Comparison of ENCODE assay signal across 8 cellular contexts in the genomic region with DNA sequence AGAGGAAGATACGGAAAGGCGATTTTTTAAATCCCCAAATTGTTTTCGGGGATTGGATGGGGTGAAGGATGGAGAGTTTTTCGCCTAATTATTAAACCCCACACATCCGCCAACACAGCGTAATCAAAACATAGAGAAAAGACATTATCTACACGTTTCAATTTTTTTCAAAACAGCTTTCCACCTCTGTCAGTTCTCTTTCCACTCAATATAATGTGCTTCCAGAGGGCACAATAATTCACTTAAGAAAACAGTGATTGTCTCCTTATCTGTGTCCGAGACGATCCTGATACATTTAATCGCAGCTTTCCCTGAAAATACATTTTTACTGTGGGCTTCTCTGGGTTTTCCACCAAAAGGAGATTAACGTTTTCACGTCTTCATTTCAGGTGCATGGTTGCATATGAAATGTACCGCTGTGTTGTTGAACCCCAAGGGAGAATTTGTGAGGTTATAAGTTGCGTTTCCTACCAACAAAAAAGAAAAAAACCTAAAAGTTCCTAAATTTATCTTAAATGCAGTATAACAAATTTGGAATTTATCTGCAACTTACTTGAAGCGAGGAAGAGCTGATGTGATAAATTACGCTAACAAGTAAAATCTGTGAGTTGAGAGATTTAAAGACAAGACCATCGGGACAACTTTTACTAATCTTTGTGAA. TPM values are rescaled to one million over a fixed set of nuclear protein-coding genes. Genes with fewer than 3 reads are reported as not detected.
DNase-seq lines count a peak whose midpoint lies in the region; ATAC-seq and TF ChIP-seq lines count a peak whose summit lies in the region.

No MANE protein-coding gene starts in this region.

- POLR2A ChIA-PET in activated CD4-positive, alpha-beta memory T cell treated with anti-CD3 and anti-CD28 coated beads, Interleukin-2, amount 10 ng/mL, durations not matched to agents 7 days and 5 days (lab: Charles Lee): interaction anchor here (1.7 kb wide), 1 partner anchor 21 kb away, joined by 5 read pairs; no protein-coding TSS in a partner anchor

- no peak overlapping the region for H2BK120ac ChIP-seq in H9 (ENCODE audit: low read depth, low read length, poor library complexity, severe bottlenecking)

- no peak overlapping the region for H4K5ac ChIP-seq in H9 (ENCODE audit: insufficient read length, low read depth, low read length)

- no peak overlapping the region for H2BK12ac ChIP-seq in H9 (ENCODE audit: insufficient read length, low read depth, low read length)

- peaks cover 4% of the 10 kb centered on the region; the same call in 1 of the 2 replicates for H3K27me3 ChIP-seq in H9 (ENCODE audit: insufficient read depth, low read length)
- H3K27me3 ChIP-seq in right cardiac atrium (ENCODE audit: control insufficient read depth, insufficient read depth): no peaks in the 10 kb centered on the region
- no peaks in the 10 kb centered on the region for H3K27me3 ChIP-seq in skeletal muscle satellite cell (ENCODE audit: control insufficient read depth, insufficient read depth, low read length)

- H3K79me1 ChIP-seq in H9 (ENCODE audit: insufficient read depth, low read depth, low read length, poor library complexity, severe bottlenecking): no peaks in the 10 kb centered on the region

- peaks cover 61% of the 10 kb centered on the region for H3K27me3 Mint-ChIP-seq in H9 (ENCODE audit: low read depth)
- no peaks in the 10 kb centered on the region for H3K27me3 Mint-ChIP-seq in activated CD4-positive, alpha-beta memory T cell treated with anti-CD3 and anti-CD28 coated beads, Interleukin-2, amount 10 ng/mL, durations not matched to agents 7 days and 5 days

- intact Hi-C loops in right cardiac atrium (cut with DNase I): no loop called here

- no peak overlapping the region for H3K4ac ChIP-seq in H9 (ENCODE audit: low read depth, low read length)

- no peaks in the 10 kb centered on the region; a peak in 1 of 5 replicates for H3K9me3 Mint-ChIP-seq in H9
- H3K9me3 Mint-ChIP-seq in activated CD4-positive, alpha-beta memory T cell treated with anti-CD3 and anti-CD28 coated beads, Interleukin-2, amount 10 ng/mL, durations not matched to agents 7 days and 5 days: no peaks in the 10 kb centered on the region

- no peak overlapping the region for H4K91ac ChIP-seq in H9 (ENCODE audit: insufficient read length, low read depth, low read length)

- H2BK5ac ChIP-seq in H9 (ENCODE audit: insufficient read length, low read length): no peak overlapping the region

- H2AK5ac ChIP-seq in H9 (ENCODE audit: insufficient read length, low read length): no peak overlapping the region

- H3K4me1 Mint-ChIP-seq in H9: peaks cover 44 to 52% of the 10 kb centered on the region in 2 experiments
- peaks cover 45% of the 10 kb centered on the region for H3K4me1 Mint-ChIP-seq in activated CD4-positive, alpha-beta memory T cell treated with anti-CD3 and anti-CD28 coated beads, Interleukin-2, amount 10 ng/mL, durations not matched to agents 7 days and 5 days

- DNase-seq in H9 (no peak), right cardiac atrium (no peak), NOMO-1 treated with DMSO at 0.1 percent for 48 hours (lab: John Stamatoyannopoulos, UW; ENCODE audit: unreplicated experiment) (no peak), NCI-H69 (lab: John Stamatoyannopoulos, UW) (no peak)
- no peak for DNase-seq in activated CD4-positive, alpha-beta memory T cell treated with anti-CD3 and anti-CD28 coated beads, Interleukin-2, amount 10 ng/mL, durations not matched to agents 7 days and 5 days

- no peak for TF ChIP-seq CTCF in H9 (conservative IDR thresholded peaks at IDR 0.05)

- no peaks in the 10 kb centered on the region for H3K9me3 ChIP-seq in H9 (ENCODE audit: control insufficient read depth, low read depth, low read length)
- H3K9me3 ChIP-seq in right cardiac atrium (ENCODE audit: control insufficient read depth, low read length): no peaks in the 10 kb centered on the region
- no peaks in the 10 kb centered on the region for H3K9me3 ChIP-seq in skeletal muscle satellite cell (replicated peaks; ENCODE audit: low read length)

- H3K14ac ChIP-seq in H9 (ENCODE audit: insufficient read depth, low read length): no peak overlapping the region

- H3K36me3 ChIP-seq in skeletal muscle satellite cell (ENCODE audit: insufficient read depth, low read length): peaks cover 4% of the 10 kb centered on the region

- no peak overlapping the region for H3K23ac ChIP-seq in H9 (ENCODE audit: insufficient read length, low read depth, low read length)

- peak overlapping the region; percentile 58 for H3K4me3 ChIP-seq in right cardiac atrium (ENCODE audit: low read length)
- peak overlapping the region; percentile 98 for H3K4me3 ChIP-seq in skeletal muscle satellite cell (ENCODE audit: low read length)

- peaks cover 4% of the 10 kb centered on the region for H3K23me2 ChIP-seq in H9 (ENCODE audit: insufficient read length, low read depth, low read length, poor library complexity, severe bottlenecking)

- H3K56ac ChIP-seq in H9 (ENCODE audit: insufficient read length, low read depth, low read length): no peak overlapping the region

- H2AFZ ChIP-seq in H9 (ENCODE audit: low read length): no peak overlapping the region

- CTCF ChIA-PET in activated CD4-positive, alpha-beta memory T cell treated with anti-CD3 and anti-CD28 coated beads, Interleukin-2, amount 10 ng/mL, durations not matched to agents 7 days and 5 days (lab: Charles Lee): interaction anchor here (0.7 to 1.0 kb wide), 2 partner anchors 9 to 732 kb away, joined by 3 read pairs; no protein-coding TSS in a partner anchor

- WGBS in H9 (ENCODE audit: extremely low coverage, insufficient read length, low lambda C conversion rate): no CpG with 5 or more reads among the region's 17 CpGs
- WGBS in right cardiac atrium: 5% methylated on average over 17 of the region's 17 CpGs

- peaks cover 4% of the 10 kb centered on the region for H4K20me1 ChIP-seq in H9 (ENCODE audit: control insufficient read depth, insufficient read depth, insufficient read length)

- ATAC-seq in right cardiac atrium (no peak), HG03097 (IDR thresholded peaks at IDR 0.05; ENCODE audit: low FRiP score, unreplicated experiment) (no peak), GM21360 (IDR thresholded peaks at IDR 0.05; ENCODE audit: unreplicated experiment) (no peak)

- no peak overlapping the region for H2BK15ac ChIP-seq in H9 (ENCODE audit: low read depth, low read length)

- H4K8ac ChIP-seq in H9 (replicated peaks; ENCODE audit: insufficient read length, low read depth, low read length): no peak overlapping the region

- no peak overlapping the region for H3K18ac ChIP-seq in H9 (ENCODE audit: insufficient read length, low read depth, low read length)

- H3K27ac Mint-ChIP-seq in H9: no peak overlapping the region
- H3K27ac Mint-ChIP-seq in activated CD4-positive, alpha-beta memory T cell treated with anti-CD3 and anti-CD28 coated beads, Interleukin-2, amount 10 ng/mL, durations not matched to agents 7 days and 5 days: peak overlapping the region; percentile 2

- H3T11ph ChIP-seq in H9 (ENCODE audit: low read length): no peak overlapping the region

- peak overlapping the region; percentile 92 for H3K4me2 ChIP-seq in H9 (ENCODE audit: insufficient read depth, insufficient read length, low read length)
- peak overlapping the region; percentile 96 for H3K4me2 ChIP-seq in skeletal muscle satellite cell (ENCODE audit: low read length)

- peak overlapping the region; percentile 12 to 90; a peak in 2 of 5 replicates for H3K4me3 Mint-ChIP-seq in H9
- H3K4me3 Mint-ChIP-seq in activated CD4-positive, alpha-beta memory T cell treated with anti-CD3 and anti-CD28 coated beads, Interleukin-2, amount 10 ng/mL, durations not matched to agents 7 days and 5 days: peak overlapping the region; percentile 99

- peaks cover 0 to 15% (median 12%) of the 10 kb centered on the region in 3 experiments; a peak in 4 of 7 replicates for H3K36me3 Mint-ChIP-seq in H9 (ENCODE audit: insufficient read depth in 1 of 3, low read depth in 3 of 3)
- H3K36me3 Mint-ChIP-seq in activated CD4-positive, alpha-beta memory T cell treated with anti-CD3 and anti-CD28 coated beads, Interleukin-2, amount 10 ng/mL, durations not matched to agents 7 days and 5 days (ENCODE audit: low read depth): peaks cover 20% of the 10 kb centered on the region

- no peak overlapping the region for H2BK20ac ChIP-seq in H9 (ENCODE audit: low read depth, low read length, poor library complexity, severe bottlenecking)

- H3K79me2 ChIP-seq in H9 (ENCODE audit: insufficient read depth, low read length): peaks cover 7% of the 10 kb centered on the region; the same call in 1 of the 2 replicates

- H3K9ac ChIP-seq in H9 (ENCODE audit: extremely low read depth, insufficient read length, low read length): no peak overlapping the region
- peak overlapping the region; percentile 95 for H3K9ac ChIP-seq in skeletal muscle satellite cell (ENCODE audit: low read depth, low read length)

- no peak overlapping the region for H3K27ac ChIP-seq in H9 (ENCODE audit: insufficient read length, low read depth, low read length)
- no peak overlapping the region for H3K27ac ChIP-seq in right cardiac atrium (ENCODE audit: low read length)

- peaks cover 4% of the 10 kb centered on the region for H3K4me1 ChIP-seq in H9 (ENCODE audit: insufficient read depth, low read length)
- H3K4me1 ChIP-seq in right cardiac atrium (ENCODE audit: control insufficient read depth, insufficient read depth, low read length): peaks cover 2% of the 10 kb centered on the region
- H3K4me1 ChIP-seq in skeletal muscle satellite cell (ENCODE audit: control insufficient read depth, insufficient read depth, low read length): peaks cover 8% of the 10 kb centered on the region

RNA-seq across cellular contexts. Expression of a gene that starts 0.6 kb away (rescaled TPM):
- 24.4 and 25.0 TPM in 2 replicates for total RNA-seq in H9 (2021)
- total RNA-seq in activated CD4-positive, alpha-beta memory T cell treated with anti-CD3 and anti-CD28 coated beads, Interleukin-2, amount 10 ng/mL, durations not matched to agents 7 days and 5 days: 10 to 100 TPM; 15.3 to 16.3 TPM
- total RNA-seq in right cardiac atrium: 10 to 100 TPM in 1 of 4 donors, 1 to 10 TPM in 3; 8.5 to 11.0 (median 9.6) TPM
- polyA plus RNA-seq in right cardiac atrium: 5.6 TPM
- total RNA-seq in skeletal muscle satellite cell (2012; rRNA removed): 14.4 and 15.0 TPM in 2 replicates

RNA-seq across cellular contexts. Expression of a gene that starts 56.2 kb away (rescaled TPM):
- total RNA-seq in H9 (2021) (0.26 and 0.29 TPM in 2 replicates), right cardiac atrium (not detected)
- under 1 TPM; 0.18 to 0.28 TPM for total RNA-seq in activated CD4-positive, alpha-beta memory T cell treated with anti-CD3 and anti-CD28 coated beads, Interleukin-2, amount 10 ng/mL, durations not matched to agents 7 days and 5 days
- not detected for polyA plus RNA-seq in right cardiac atrium
- total RNA-seq in skeletal muscle satellite cell (2012; rRNA removed): under 0.01 TPM in 1 of 2 replicates, not detected in the other
